Comparison of ENCODE assay signal across 18 cellular contexts in the genomic region with DNA sequence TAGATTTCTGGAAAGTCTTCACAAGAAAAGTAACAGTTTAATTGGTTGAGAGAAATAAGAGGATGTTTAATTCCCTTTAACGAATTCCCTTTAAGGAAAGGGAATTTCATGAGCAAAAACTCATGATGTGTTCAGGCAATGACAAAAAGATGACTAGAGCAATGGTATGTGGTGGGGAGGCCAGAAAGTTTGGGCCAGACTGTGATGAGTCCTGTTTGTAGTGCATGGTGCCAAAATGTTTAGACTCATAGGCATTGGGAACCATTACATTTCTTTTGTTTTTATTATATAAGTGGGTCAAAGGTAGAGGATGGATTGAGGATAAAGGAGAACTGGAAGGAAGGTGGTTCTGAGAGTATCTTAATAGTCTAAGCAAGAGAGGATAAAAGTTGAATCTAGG. TPM values are rescaled to one million over a fixed set of nuclear protein-coding genes. Genes with fewer than 3 reads are reported as not detected.
A peak's percentile ranks its signal among the peaks of the same experiment; 100 is the strongest.
DNase-seq lines count a peak whose midpoint lies in the region; ATAC-seq and TF ChIP-seq lines count a peak whose summit lies in the region.
"Had no signal": no experiment of that assay in that cellular context is flagged by ENCODE, and none has a peak within 500 bp of the region (broad histone marks: within the 10 kb centered on the region; RNA-seq: fewer than 3 reads in every experiment).

No MANE protein-coding gene starts in this region.

- no peaks in the 10 kb centered on the region for H3K4me1 ChIP-seq in mammary epithelial cell (ENCODE audit: insufficient read depth, low read length)

- DNase-seq in mammary epithelial cell, result peak; percentile 9
- no peak for DNase-seq in MCF 10A (ENCODE audit: unreplicated experiment)
- DNase-seq in MG63, result peak; percentile 74
- DNase-seq in fibroblast of peridontal ligament (ENCODE audit: extremely low read depth), result peak; percentile 54
- no peak for DNase-seq in epidermal melanocyte (ENCODE audit: insufficient read length, low spot score)
- DNase-seq in erythroblast (lab: John Stamatoyannopoulos, UW), result no peak
- DNase-seq in SHP77 (lab: John Stamatoyannopoulos, UW), result no peak
- DNase-seq: 8988T; AML-193; CD4-positive, CD25-positive, alpha-beta regulatory T cell; DMS79 treated with DMSO at 0.1 percent for 48 hours; H7; NCI-H1417 treated with DMSO at 0.1 percent for 48 hours; NCI-H2029 treated with DMSO at 0.1 percent for 48 hours; NCI-H510A; SIG-M5 had no signal

- no peak for TF ChIP-seq POLR2A in erythroblast (IDR thresholded peaks at IDR 0.05; ENCODE audit: low read length)

- H3K9me3 Mint-ChIP-seq in MCF 10A (ENCODE audit: unreplicated experiment), result no peaks in the 10 kb centered on the region
- H3K9me3 Mint-ChIP-seq: CD4-positive, CD25-positive, alpha-beta regulatory T cell had no signal

- no peaks in the 10 kb centered on the region for H3K79me2 ChIP-seq in mammary epithelial cell (ENCODE audit: insufficient read depth, low read length)

- BruUV-seq in mammary epithelial cell (replicated peaks; lab: Mats Ljungman, UMichigan) (no TSS peak), MCF 10A (replicated peaks; lab: Mats Ljungman, UMichigan) (no TSS peak)

- 23% methylated on average over 1 of the region's 1 CpG for WGBS in mammary epithelial cell (ENCODE audit: low coverage, missing lambda C conversion rate)

- dilution Hi-C loops in mammary epithelial cell (cut with HindIII; ENCODE audit: low sequenced_read_pairs), result no loop called here

- H3K27me3 Mint-ChIP-seq in MCF 10A (ENCODE audit: insufficient read depth, unreplicated experiment), result no peaks in the 10 kb centered on the region
- H3K27me3 Mint-ChIP-seq: CD4-positive, CD25-positive, alpha-beta regulatory T cell had no signal

- H3K9ac ChIP-seq in mammary epithelial cell (ENCODE audit: insufficient read depth, low read length), result no peak overlapping the region

- TF ChIP-seq CTCF in mammary epithelial cell (conservative IDR thresholded peaks at IDR 0.05 in 1 of 2, IDR thresholded peaks at IDR 0.05 in 1 of 2; ENCODE audit: extremely low read depth in 1 of 2, insufficient read depth in 1 of 2, low read depth in 1 of 2, low read length in 2 of 2), result no peak
- no peak for TF ChIP-seq CTCF in MCF 10A (IDR thresholded peaks at IDR 0.05; ENCODE audit: unreplicated experiment)

- H3K4me2 ChIP-seq in mammary epithelial cell (ENCODE audit: insufficient read depth, low read depth, low read length), result no peak overlapping the region

- POLR2A ChIA-PET in MCF 10A (lab: Yijun Ruan, JAX), result no interaction called here

- intact Hi-C loops in mammary epithelial cell (cut with micrococcal nuclease), result no loop called here
- intact Hi-C loops in MCF 10A (cut with micrococcal nuclease), result no loop called here

- H3K27me3 ChIP-seq in mammary epithelial cell (ENCODE audit: insufficient read depth, low read length), result no peaks in the 10 kb centered on the region
- no peaks in the 10 kb centered on the region for H3K27me3 ChIP-seq in MG63

- no peak overlapping the region for H2AFZ ChIP-seq in mammary epithelial cell (ENCODE audit: low read depth, low read length)

- no peaks in the 10 kb centered on the region for H3K4me1 Mint-ChIP-seq in MCF 10A (ENCODE audit: insufficient read depth, unreplicated experiment)

- in situ Hi-C loops in mammary epithelial cell (cut with MboI; ENCODE audit: low sequenced_read_pairs in 2 of 2), result no loop called here

- H3K36me3 Mint-ChIP-seq in MCF 10A (ENCODE audit: insufficient read depth, unreplicated experiment), result no peaks in the 10 kb centered on the region

- no peaks in the 10 kb centered on the region for H4K20me1 ChIP-seq in mammary epithelial cell (ENCODE audit: insufficient read depth, low read length)

- H3K27ac ChIP-seq in mammary epithelial cell (ENCODE audit: insufficient read depth, low read depth, low read length), result no peak overlapping the region

- H3K4me3 ChIP-seq in mammary epithelial cell (replicated peaks in 1 of 3; ENCODE audit: insufficient read depth in 1 of 3, low read depth in 2 of 3, low read length in 3 of 3) (no peak overlapping the region), MG63 (no peak overlapping the region)

- H3K36me3 ChIP-seq in mammary epithelial cell (ENCODE audit: insufficient read depth, low read length) (peaks cover under 1% of the 10 kb centered on the region), MG63 (no peaks in the 10 kb centered on the region; the same call in 1 of the 2 replicates)

- CTCF ChIA-PET in mammary epithelial cell (lab: Charles Lee; ENCODE audit: low non-redundant PET), result no interaction called here
- CTCF ChIA-PET in MCF 10A (lab: Yijun Ruan, JAX), result no interaction called here

- no peak for ATAC-seq in HG02884 (IDR thresholded peaks at IDR 0.05; ENCODE audit: unreplicated experiment)
- ATAC-seq: HepG2 had no signal

- H3K27ac Mint-ChIP-seq in MCF 10A (ENCODE audit: low read depth, unreplicated experiment), result no peak overlapping the region
- H3K27ac Mint-ChIP-seq: CD4-positive, CD25-positive, alpha-beta regulatory T cell had no signal

- H3K4me3 Mint-ChIP-seq in MCF 10A (ENCODE audit: unreplicated experiment), result no peak overlapping the region
- H3K4me3 Mint-ChIP-seq: CD4-positive, CD25-positive, alpha-beta regulatory T cell had no signal

- no peaks in the 10 kb centered on the region for H3K9me3 ChIP-seq in mammary epithelial cell (replicated peaks; ENCODE audit: insufficient read depth, low read length)
- H3K9me3 ChIP-seq in MG63, result no peaks in the 10 kb centered on the region

RNA-seq across cellular contexts. Expression of a gene that starts 10.9 kb away (rescaled TPM):
- total RNA-seq in mammary epithelial cell (10 to 100 TPM in 1 of 2 donors, 1 to 10 TPM in 1; 7.2 to 15.0 TPM), MCF 10A (2022) (11.6 and 18.9 TPM in 2 replicates)
- polyA plus RNA-seq in mammary epithelial cell, result 3.8 TPM
- 11.9 TPM for polyA minus RNA-seq in mammary epithelial cell
- total RNA-seq in MG63 (2014; rRNA removed; shearing (Covaris generic); ENCODE audit: low replicate concordance), result 0.72 and 2.5 TPM in 2 replicates

RNA-seq across cellular contexts. Expression of a gene that starts 35.6 kb away (rescaled TPM):
- total RNA-seq in mammary epithelial cell, result 1 to 10 TPM; 1.3 to 1.6 TPM
- 0.77 TPM for polyA plus RNA-seq in mammary epithelial cell
- polyA minus RNA-seq in mammary epithelial cell, result not detected
- total RNA-seq in MCF 10A (2022), result 3.2 and 4.2 TPM in 2 replicates
- 2.4 and 2.7 TPM in 2 replicates for total RNA-seq in MG63 (2014; rRNA removed; shearing (Covaris generic); ENCODE audit: low replicate concordance)

Comparison
In these comparisons a context has a peak if more than half of its experiments do, and no peak if none do; other contexts are left out.
1. DNase-seq: peak in mammary epithelial cell (single experiment), MG63 (single experiment) and fibroblast of peridontal ligament (single experiment); none in MCF 10A (single experiment), epidermal melanocyte (single experiment), erythroblast (0 of 2) and SHP77 (0 of 2).